ENCODE assay signal across 20 cellular contexts in genomic region chr7:22049848-22050247, GRCh38.
DNase-seq lines count a peak whose midpoint lies in the region; ATAC-seq and TF ChIP-seq lines count a peak whose summit lies in the region.
"Had no signal": no experiment of that assay in that cellular context is flagged by ENCODE, and none has a peak within 500 bp of the region (broad histone marks: within the 10 kb centered on the region; RNA-seq: fewer than 3 reads in every experiment).

No MANE protein-coding gene starts in this region.

- no peak overlapping the region for H3K27ac ChIP-seq in A673 (ENCODE audit: low read depth, low read length, poor library complexity, severe bottlenecking)
- H3K27ac ChIP-seq in lower lobe of right lung: no peak overlapping the region
- H3K27ac ChIP-seq: 22Rv1, GM23248 had no signal

- no peak overlapping the region for H3K27ac Mint-ChIP-seq in nephron progenitor cell
- no peak overlapping the region for H3K27ac Mint-ChIP-seq in activated CD4-positive, alpha-beta T cell treated with anti-CD3 and anti-CD28 coated beads, Interleukin-2, amount 10 ng/mL, durations not matched to agents 24 days and 14 days
- H3K27ac Mint-ChIP-seq: B cell; CD4-positive, alpha-beta T cell had no signal

- no peak overlapping the region for H3K4me3 ChIP-seq in A673 (ENCODE audit: low read depth, low read length, poor library complexity, severe bottlenecking)
- H3K4me3 ChIP-seq in HAP-1: no peak overlapping the region
- H3K4me3 ChIP-seq in lower lobe of right lung: no peak overlapping the region
- H3K4me3 ChIP-seq: GM23248, K562 had no signal

- DNase-seq in A673 (ENCODE audit: low spot score): peak; percentile 68
- peak; percentile 80 to 95 for DNase-seq in HAP-1 (ENCODE audit: low spot score in 2 of 2)
- DNase-seq in NCI-H526 treated with DMSO at 0.1 percent for 48 hours (lab: John Stamatoyannopoulos, UW): peak; percentile 79
- DNase-seq in nephron progenitor cell: peak; percentile 19
- no peak for DNase-seq in DMS114 treated with DMSO at 0.1 percent for 48 hours (lab: John Stamatoyannopoulos, UW; ENCODE audit: unreplicated experiment)
- DNase-seq in activated CD4-positive, alpha-beta T cell treated with anti-CD3 and anti-CD28 coated beads, Interleukin-2, amount 10 ng/mL, durations not matched to agents 24 days and 14 days: no peak
- no peak for DNase-seq in lower lobe of right lung
- DNase-seq: ACHN; C1 segment of cervical spinal cord; Calu3; CD4-positive, alpha-beta T cell; DMS153; DMS79 treated with DMSO at 0.1 percent for 48 hours; GDM1; GM23248; H7 had no signal

- H3K9me3 ChIP-seq in A673 (ENCODE audit: low read depth, low read length, poor library complexity, severe bottlenecking) (no peaks in the 10 kb centered on the region), HAP-1 (no peaks in the 10 kb centered on the region), lower lobe of right lung (no peaks in the 10 kb centered on the region)

- H3K27me3 Mint-ChIP-seq in nephron progenitor cell (ENCODE audit: low read depth, poor library complexity): peaks cover 3% of the 10 kb centered on the region
- H3K27me3 Mint-ChIP-seq in activated CD4-positive, alpha-beta T cell treated with anti-CD3 and anti-CD28 coated beads, Interleukin-2, amount 10 ng/mL, durations not matched to agents 24 days and 14 days: peaks cover 9% of the 10 kb centered on the region

- no peak overlapping the region for H3K4me3 Mint-ChIP-seq in nephron progenitor cell
- no peak overlapping the region for H3K4me3 Mint-ChIP-seq in activated CD4-positive, alpha-beta T cell treated with anti-CD3 and anti-CD28 coated beads, Interleukin-2, amount 10 ng/mL, durations not matched to agents 24 days and 14 days
- H3K4me3 Mint-ChIP-seq: B cell; CD4-positive, alpha-beta T cell had no signal

- ATAC-seq in GM19324 (IDR thresholded peaks at IDR 0.05; ENCODE audit: low FRiP score, unreplicated experiment): no peak
- no peak for ATAC-seq in lower lobe of right lung
- ATAC-seq: K562 had no signal

- in situ Hi-C loops in HAP-1 (cut with MboI; ENCODE audit: low sequenced_read_pairs): no loop called here

- H3K4me1 Mint-ChIP-seq in nephron progenitor cell: peaks cover 64% of the 10 kb centered on the region
- no peaks in the 10 kb centered on the region for H3K4me1 Mint-ChIP-seq in activated CD4-positive, alpha-beta T cell treated with anti-CD3 and anti-CD28 coated beads, Interleukin-2, amount 10 ng/mL, durations not matched to agents 24 days and 14 days
- H3K4me1 Mint-ChIP-seq: B cell had no signal

- H3K36me3 ChIP-seq in A673 (ENCODE audit: insufficient read depth, low read length, poor library complexity, severe bottlenecking): no peaks in the 10 kb centered on the region
- H3K36me3 ChIP-seq in HAP-1 (replicated peaks): no peaks in the 10 kb centered on the region
- no peaks in the 10 kb centered on the region for H3K36me3 ChIP-seq in lower lobe of right lung

- intact Hi-C loops in A673 (cut with micrococcal nuclease; ENCODE audit: unreplicated experiment) (no loop called here), lower lobe of right lung (cut with DNase I) (no loop called here)
- intact Hi-C loops in activated CD4-positive, alpha-beta T cell treated with anti-CD3 and anti-CD28 coated beads, Interleukin-2, amount 10 ng/mL, durations not matched to agents 24 days and 14 days (cut with micrococcal nuclease): no loop called here

- H3K4me1 ChIP-seq in A673 (ENCODE audit: insufficient read depth, low read length, poor library complexity, severe bottlenecking): peaks cover 27% of the 10 kb centered on the region
- peaks cover 11% of the 10 kb centered on the region for H3K4me1 ChIP-seq in HAP-1
- no peaks in the 10 kb centered on the region for H3K4me1 ChIP-seq in lower lobe of right lung

- CTCF ChIA-PET in A673 (lab: Charles Lee): no interaction called here

- peaks cover 13% of the 10 kb centered on the region for H3K9me3 Mint-ChIP-seq in nephron progenitor cell
- no peaks in the 10 kb centered on the region for H3K9me3 Mint-ChIP-seq in activated CD4-positive, alpha-beta T cell treated with anti-CD3 and anti-CD28 coated beads, Interleukin-2, amount 10 ng/mL, durations not matched to agents 24 days and 14 days
- H3K9me3 Mint-ChIP-seq: CD4-positive, alpha-beta T cell had no signal

- peaks cover 4% of the 10 kb centered on the region for H3K36me3 Mint-ChIP-seq in nephron progenitor cell (ENCODE audit: low read depth)
- H3K36me3 Mint-ChIP-seq in activated CD4-positive, alpha-beta T cell treated with anti-CD3 and anti-CD28 coated beads, Interleukin-2, amount 10 ng/mL, durations not matched to agents 24 days and 14 days (ENCODE audit: low read depth): no peaks in the 10 kb centered on the region

- TF ChIP-seq CTCF in A673 (conservative IDR thresholded peaks at IDR 0.05; ENCODE audit: low read depth, low read length) (no peak), nephron progenitor cell (IDR thresholded peaks at IDR 0.05) (no peak), lower lobe of right lung (IDR thresholded peaks at IDR 0.05) (no peak)

- BruUV-seq in A673 (replicated peaks; lab: Mats Ljungman, UMichigan): no TSS peak

- POLR2A ChIA-PET in A673 (lab: Charles Lee; ENCODE audit: low non-redundant PET): no interaction called here

- H3K27me3 ChIP-seq in A673 (replicated peaks; ENCODE audit: insufficient read depth, low read depth, low read length, poor library complexity) (peaks cover 65% of the 10 kb centered on the region), HAP-1 (ENCODE audit: low read depth) (peaks cover 39% of the 10 kb centered on the region), lower lobe of right lung (ENCODE audit: low read depth) (no peaks in the 10 kb centered on the region)

Comparison
In these comparisons a context has a peak if more than half of its experiments do, and no peak if none do; other contexts are left out.
1. DNase-seq: peak in A673 (single experiment), HAP-1 (2 of 2), NCI-H526 treated with DMSO at 0.1 percent for 48 hours (single experiment) and nephron progenitor cell (single experiment); none in DMS114 treated with DMSO at 0.1 percent for 48 hours (single experiment), activated CD4-positive, alpha-beta T cell treated with anti-CD3 and anti-CD28 coated beads, Interleukin-2, amount 10 ng/mL, durations not matched to agents 24 days and 14 days (single experiment) and lower lobe of right lung (single experiment).